Comparison of ENCODE assay signal across 8 cellular contexts in genomic region chr7:101433688-101434087, GRCh38.
"Had no signal": no experiment of that assay in that cellular context is flagged by ENCODE, and none has a peak within 500 bp of the region (broad histone marks: within the 10 kb centered on the region; RNA-seq: fewer than 3 reads in every experiment).

No MANE protein-coding gene starts in this region.

- H3K4me3 Mint-ChIP-seq: IgD-negative memory B cell had no signal

- FAIRE-seq: HepG2, HTR-8/SVneo, K562 had no signal

- ATAC-seq: HepG2, K562 had no signal

- H3K27ac ChIP-seq: HL-60 had no signal

- H3K9me3 Mint-ChIP-seq: IgD-negative memory B cell had no signal

- H3K4me3 ChIP-seq: K562 had no signal

- H3K27ac Mint-ChIP-seq: IgD-negative memory B cell had no signal

- DNase-seq: IMR-90, KBM-7, KG1 had no signal
